8 cellular contexts compared by ENCODE assay signal in genomic region chr7:72829291-72829963, GRCh38. TPM values are rescaled to one million over a fixed set of nuclear protein-coding genes. Genes with fewer than 3 reads are reported as not detected.
DNase-seq lines count a peak whose midpoint lies in the region; ATAC-seq and TF ChIP-seq lines count a peak whose summit lies in the region.
"Not testable (repeated sequence)": the region's sequence is repeated elsewhere in the genome, so short reads cannot be mapped to it uniquely, and the experiment has no call there.

No MANE protein-coding gene starts in this region.

- CTCF ChIA-PET in BJ (lab: Yijun Ruan, JAX) = interaction anchor here (1.6 kb wide), 1 partner anchor 86 kb away, joined by 9 read pairs; no protein-coding TSS in a partner anchor

- H3K27me3 ChIP-seq in BJ (ENCODE audit: control insufficient read depth, insufficient read depth, low read length) = not testable (repeated sequence)

- POLR2A ChIA-PET in BJ (lab: Charles Lee) = not testable (repeated sequence)

- peak; percentile 48 for ATAC-seq in HG03457 (IDR thresholded peaks at IDR 0.05; ENCODE audit: unreplicated experiment)

- peak overlapping the region; percentile 74 for H3K4me3 ChIP-seq in BJ (ENCODE audit: low read depth, low read length)

- peak overlapping the region; percentile 88 for H3K27ac ChIP-seq in cingulate gyrus (ENCODE audit: low read depth, low read length)

- not testable (repeated sequence) for H3K36me3 ChIP-seq in BJ (ENCODE audit: control insufficient read depth, insufficient read depth, low read length)

- TF ChIP-seq CTCF in BJ (IDR thresholded peaks at IDR 0.05; ENCODE audit: insufficient read depth, low read depth, low read length) = not testable (repeated sequence)

- DNase-seq in BJ (ENCODE audit: low read depth) (peak; percentile 97), GM19240 (ENCODE audit: insufficient read length, low spot score) (peak; percentile 8), NCI-H524 (lab: John Stamatoyannopoulos, UW) (peak; percentile 95 to 98), kidney tubule cell (ENCODE audit: low spot score) (peak; percentile 98)
- peak; percentile 93 to 96 for DNase-seq in activated CD4-positive, alpha-beta T cell treated with anti-CD3 and anti-CD28 coated beads for 4 hours
- DNase-seq in stimulated activated CD4-positive, alpha-beta T cell treated with anti-CD3 and anti-CD28 coated beads, Interleukin-1b, Interleukin-23, amount 100 ng/mL, for 1 hour (ENCODE audit: low read depth in 2 of 2) = peak; percentile 92 to 95

RNA-seq across cellular contexts. Expression of gene TYW1B, which starts 1.4 kb away (rescaled TPM):
- polyA plus RNA-seq in BJ (2011; rRNA removed) = 0.37 and 0.66 TPM in 2 replicates
- polyA minus RNA-seq in BJ (2011; rRNA and poly(A)+ RNA removed) = 1.0 and 1.7 TPM in 2 replicates

Comparison
In these comparisons a context has a peak if more than half of its experiments do, and no peak if none do; other contexts are left out.
1. Peak in every context shown above with its lines: DNase-seq, ATAC-seq, H3K4me3 ChIP-seq and H3K27ac ChIP-seq.
2. DNase-seq: peak in every context shown above with its lines; median percentile 98 in kidney tubule cell; 97 in BJ; 96 in NCI-H524; 94 in activated CD4-positive, alpha-beta T cell treated with anti-CD3 and anti-CD28 coated beads for 4 hours; 94 in stimulated activated CD4-positive, alpha-beta T cell treated with anti-CD3 and anti-CD28 coated beads, Interleukin-1b, Interleukin-23, amount 100 ng/mL, for 1 hour; 8 in GM19240.